9 cellular contexts compared by ENCODE assay signal in genomic region chr10:24922222-24922868, GRCh38. TPM values are rescaled to one million over a fixed set of nuclear protein-coding genes. Genes with fewer than 3 reads are reported as not detected.
A peak's percentile ranks its signal among the peaks of the same experiment; 100 is the strongest.
DNase-seq lines count a peak whose midpoint lies in the region; ATAC-seq and TF ChIP-seq lines count a peak whose summit lies in the region.
"Not testable (repeated sequence)": the region's sequence is repeated elsewhere in the genome, so short reads cannot be mapped to it uniquely, and the experiment has no call there.
"Had no signal": no experiment of that assay in that cellular context is flagged by ENCODE, and none has a peak within 500 bp of the region (broad histone marks: within the 10 kb centered on the region; RNA-seq: fewer than 3 reads in every experiment).

No MANE protein-coding gene starts in this region.

- H3K9me3 ChIP-seq in HCT116 (ENCODE audit: control insufficient read depth in 1 of 2, insufficient read depth in 1 of 2, low read depth in 1 of 2, low read length in 2 of 2); mammary epithelial cell (replicated peaks; ENCODE audit: insufficient read depth, low read length); fibroblast of lung (ENCODE audit: control insufficient read depth, insufficient read depth, low read depth, low read length); skeletal muscle satellite cell (replicated peaks; ENCODE audit: low read length): not testable (repeated sequence)

- H3K36me3 Mint-ChIP-seq in activated CD4-positive, alpha-beta T cell treated with anti-CD3 and anti-CD28 coated beads for 36 hours (ENCODE audit: low read depth): peaks cover 15% of the 10 kb centered on the region
- not testable (repeated sequence) for H3K36me3 Mint-ChIP-seq in activated T-cell treated with anti-CD3 and anti-CD28 coated beads, Interleukin-2, amount 50 U/mL, for 4 hours (ENCODE audit: insufficient read depth)
- H3K36me3 Mint-ChIP-seq in activated naive CD4-positive, alpha-beta T cell treated with anti-CD3 and anti-CD28 coated beads, Interleukin-2, amount 50 U/mL, for 72 hours: peaks cover 26 to 28% of the 10 kb centered on the region in 2 donors

- BruUV-seq in HCT116 (replicated peaks; lab: Mats Ljungman, UMichigan); mammary epithelial cell (replicated peaks; lab: Mats Ljungman, UMichigan): not testable (repeated sequence)

- H3K27ac Mint-ChIP-seq in activated CD4-positive, alpha-beta T cell treated with anti-CD3 and anti-CD28 coated beads for 36 hours: peak overlapping the region; percentile 37
- not testable (repeated sequence) for H3K27ac Mint-ChIP-seq in activated naive CD4-positive, alpha-beta T cell treated with anti-CD3 and anti-CD28 coated beads, Interleukin-2, amount 50 U/mL, for 72 hours
- H3K27ac Mint-ChIP-seq in stimulated activated naive CD8-positive, alpha-beta T cell treated with anti-CD3 and anti-CD28 coated beads, Interleukin-15, amount 100 ng/mL, for 72 hours: peak overlapping the region in 1 of 2 donors; percentile 85

- 98% methylated on average over 6 of the region's 6 CpGs for WGBS in mammary epithelial cell (ENCODE audit: low coverage, missing lambda C conversion rate)

- dilution Hi-C loops in mammary epithelial cell (cut with HindIII; ENCODE audit: low sequenced_read_pairs): not testable (repeated sequence)

- in situ Hi-C loops in mammary epithelial cell (cut with MboI; ENCODE audit: low sequenced_read_pairs in 2 of 2): not testable (repeated sequence)

- TF ChIP-seq CTCF in HCT116 (IDR thresholded peaks at IDR 0.05 in 2 of 3, conservative IDR thresholded peaks at IDR 0.05 in 1 of 3; ENCODE audit: borderline replicate concordance in 1 of 3, insufficient read depth in 1 of 3, low read depth in 2 of 3, low read length in 2 of 3); mammary epithelial cell (conservative IDR thresholded peaks at IDR 0.05 in 1 of 2, IDR thresholded peaks at IDR 0.05 in 1 of 2; ENCODE audit: extremely low read depth in 1 of 2, insufficient read depth in 1 of 2, low read depth in 1 of 2, low read length in 2 of 2); fibroblast of lung (conservative IDR thresholded peaks at IDR 0.05 in 1 of 2, IDR thresholded peaks at IDR 0.05 in 1 of 2; ENCODE audit: low read depth in 1 of 2, low read length in 2 of 2): not testable (repeated sequence)

- H3K27me3 ChIP-seq in HCT116 (ENCODE audit: insufficient read depth, low read length); mammary epithelial cell (ENCODE audit: insufficient read depth, low read length); fibroblast of lung (ENCODE audit: control insufficient read depth, insufficient read depth, low read length); skeletal muscle satellite cell (ENCODE audit: control insufficient read depth, insufficient read depth, low read length): not testable (repeated sequence)

- not testable (repeated sequence) for H3K4me3 Mint-ChIP-seq in activated CD4-positive, alpha-beta T cell treated with anti-CD3 and anti-CD28 coated beads for 36 hours; activated T-cell treated with anti-CD3 and anti-CD28 coated beads, Interleukin-2, amount 50 U/mL, for 4 hours; stimulated activated naive CD8-positive, alpha-beta T cell treated with anti-CD3 and anti-CD28 coated beads, Interleukin-15, amount 100 ng/mL, for 72 hours

- RAD21 ChIA-PET in HCT116 (lab: Charles Lee; ENCODE audit: low non-redundant PET in 1 of 2, low total read pairs in 2 of 2, uncharacterized antibody in 2 of 2, unreplicated experiment in 2 of 2): not testable (repeated sequence)

- intact Hi-C loops in HCT116 (cut with micrococcal nuclease); mammary epithelial cell (cut with micrococcal nuclease): not testable (repeated sequence)
- intact Hi-C loops in activated CD4-positive, alpha-beta T cell treated with anti-CD3 and anti-CD28 coated beads for 36 hours (cut with DNase I, micrococcal nuclease): loop anchor here (1.0 to 10.0 kb wide), 3 partner anchors 92 to 198 kb away; partner anchors contain the start of genes ENKUR (in 2 of the 2), THNSL1 (in 2 of the 2) and ARHGAP21 (in 1 of the 2)

- H3K36me3 ChIP-seq in HCT116 (ENCODE audit: control insufficient read depth in 1 of 2, insufficient read depth in 2 of 2, low read length in 2 of 2); mammary epithelial cell (ENCODE audit: insufficient read depth, low read length); fibroblast of lung (ENCODE audit: control insufficient read depth, insufficient read depth, low read length); skeletal muscle satellite cell (ENCODE audit: insufficient read depth, low read length): not testable (repeated sequence)

- not testable (repeated sequence) for TF ChIP-seq RAD21 in HCT116 (IDR thresholded peaks at IDR 0.05; ENCODE audit: low read depth)

- not testable (repeated sequence) for H3K27ac ChIP-seq in HCT116 (ENCODE audit: low read depth, low read length); mammary epithelial cell (ENCODE audit: insufficient read depth, low read depth, low read length)
- H3K27ac ChIP-seq in fibroblast of lung (ENCODE audit: insufficient read depth, low read length): peak overlapping the region; percentile 89

- H3K4me2 ChIP-seq in HCT116 (ENCODE audit: low read length); mammary epithelial cell (ENCODE audit: insufficient read depth, low read depth, low read length); fibroblast of lung (ENCODE audit: extremely low read depth, insufficient read depth, low read length); skeletal muscle satellite cell (ENCODE audit: low read length): not testable (repeated sequence)

- H3K27me3 Mint-ChIP-seq in activated CD4-positive, alpha-beta T cell treated with anti-CD3 and anti-CD28 coated beads for 36 hours; activated T-cell treated with anti-CD3 and anti-CD28 coated beads, Interleukin-2, amount 50 U/mL, for 4 hours (ENCODE audit: low read depth); stimulated activated naive CD8-positive, alpha-beta T cell treated with anti-CD3 and anti-CD28 coated beads, Interleukin-15, amount 100 ng/mL, for 72 hours: not testable (repeated sequence)

- not testable (repeated sequence) for DNase-seq in HCT116 (ENCODE audit: low read depth, low spot score); activated T-cell treated with anti-CD3 and anti-CD28 coated beads, Interleukin-2, amount 50 U/mL, for 4 hours; activated naive CD4-positive, alpha-beta T cell treated with anti-CD3 and anti-CD28 coated beads, Interleukin-2, amount 50 U/mL, for 72 hours (ENCODE audit: low spot score in 2 of 2); fibroblast of lung (ENCODE audit: low read depth in 2 of 2)
- peak; percentile 45 for DNase-seq in activated CD4-positive, alpha-beta T cell treated with anti-CD3 and anti-CD28 coated beads for 36 hours
- peak; percentile 48 for DNase-seq in mammary epithelial cell
- DNase-seq in stimulated activated naive CD8-positive, alpha-beta T cell treated with anti-CD3 and anti-CD28 coated beads, Interleukin-15, amount 100 ng/mL, for 72 hours: peak in 1 of 2 donors; percentile 26

- not testable (repeated sequence) for TF ChIP-seq POLR2A in HCT116 (IDR thresholded peaks at IDR 0.05; ENCODE audit: borderline replicate concordance, extremely low read depth, insufficient read depth, insufficient read length)

- peaks cover 20% of the 10 kb centered on the region for H3K9me3 Mint-ChIP-seq in activated CD4-positive, alpha-beta T cell treated with anti-CD3 and anti-CD28 coated beads for 36 hours (ENCODE audit: low read depth)
- H3K9me3 Mint-ChIP-seq in activated T-cell treated with anti-CD3 and anti-CD28 coated beads, Interleukin-2, amount 50 U/mL, for 4 hours: peaks cover 23% of the 10 kb centered on the region
- H3K9me3 Mint-ChIP-seq in activated naive CD4-positive, alpha-beta T cell treated with anti-CD3 and anti-CD28 coated beads, Interleukin-2, amount 50 U/mL, for 72 hours: peaks cover 11 to 26% of the 10 kb centered on the region in 2 donors
- peaks cover 16 to 18% of the 10 kb centered on the region in 2 donors for H3K9me3 Mint-ChIP-seq in stimulated activated naive CD8-positive, alpha-beta T cell treated with anti-CD3 and anti-CD28 coated beads, Interleukin-15, amount 100 ng/mL, for 72 hours

- POLR2A ChIA-PET in HCT116 (lab: Charles Lee): interaction anchor here (1.0 kb wide), 1 partner anchor 20 kb away, joined by 3 read pairs; no protein-coding TSS in a partner anchor
- POLR2A ChIA-PET in activated CD4-positive, alpha-beta T cell treated with anti-CD3 and anti-CD28 coated beads for 36 hours (lab: Charles Lee): interaction anchor here (0.6 kb wide), 2 partner anchors 104 to 242 kb away, joined by 3 to 5 read pairs; no protein-coding TSS in a partner anchor

- H2AFZ ChIP-seq in HCT116 (ENCODE audit: low read depth, low read length, poor library complexity, severe bottlenecking): peak overlapping the region; percentile 89
- H2AFZ ChIP-seq in mammary epithelial cell (ENCODE audit: low read depth, low read length); fibroblast of lung (ENCODE audit: low read length): not testable (repeated sequence)

- H3K79me2 ChIP-seq in HCT116 (ENCODE audit: insufficient read depth, low read length); mammary epithelial cell (ENCODE audit: insufficient read depth, low read length); fibroblast of lung (ENCODE audit: control insufficient read depth, insufficient read depth, low read length): not testable (repeated sequence)

- CTCF ChIA-PET in HCT116 (lab: Charles Lee); mammary epithelial cell (lab: Charles Lee; ENCODE audit: low non-redundant PET): not testable (repeated sequence)
- CTCF ChIA-PET in activated CD4-positive, alpha-beta T cell treated with anti-CD3 and anti-CD28 coated beads for 36 hours (lab: Charles Lee): interaction anchor here (1.2 to 1.3 kb wide), 2 partner anchors 14 to 21 kb away, joined by 4 to 5 read pairs; no protein-coding TSS in a partner anchor

- H3K4me1 ChIP-seq in HCT116 (ENCODE audit: control insufficient read depth in 1 of 2, insufficient read depth in 2 of 2, low read length in 2 of 2) (peaks cover 6 to 14% of the 10 kb centered on the region in 2 experiments; a peak in 3 of 4 replicates), skeletal muscle satellite cell (ENCODE audit: control insufficient read depth, insufficient read depth, low read length) (peaks cover 15% of the 10 kb centered on the region)
- not testable (repeated sequence) for H3K4me1 ChIP-seq in mammary epithelial cell (ENCODE audit: insufficient read depth, low read length); fibroblast of lung (ENCODE audit: control insufficient read depth, extremely low read depth, insufficient read depth, low read length)

- not testable (repeated sequence) for ATAC-seq in HCT116
- ATAC-seq in activated CD4-positive, alpha-beta T cell treated with anti-CD3 and anti-CD28 coated beads for 36 hours: peak; percentile 74
- ATAC-seq in activated T-cell treated with anti-CD3 and anti-CD28 coated beads, Interleukin-2, amount 50 U/mL, for 4 hours: peak; percentile 66 to 70
- ATAC-seq in activated naive CD4-positive, alpha-beta T cell treated with anti-CD3 and anti-CD28 coated beads, Interleukin-2, amount 50 U/mL, for 72 hours: peak; percentile 29 to 66
- peak; percentile 61 for ATAC-seq in stimulated activated naive CD8-positive, alpha-beta T cell treated with anti-CD3 and anti-CD28 coated beads, Interleukin-15, amount 100 ng/mL, for 72 hours

- H3K9ac ChIP-seq in HCT116 (ENCODE audit: low read length); mammary epithelial cell (ENCODE audit: insufficient read depth, low read length); fibroblast of lung (ENCODE audit: insufficient read depth, low read length): not testable (repeated sequence)
- peak overlapping the region; percentile 51 for H3K9ac ChIP-seq in skeletal muscle satellite cell (ENCODE audit: low read depth, low read length)

- H3K4me1 Mint-ChIP-seq in activated CD4-positive, alpha-beta T cell treated with anti-CD3 and anti-CD28 coated beads for 36 hours: peaks cover 19% of the 10 kb centered on the region
- peaks cover 24% of the 10 kb centered on the region for H3K4me1 Mint-ChIP-seq in activated T-cell treated with anti-CD3 and anti-CD28 coated beads, Interleukin-2, amount 50 U/mL, for 4 hours (ENCODE audit: low read depth)
- peaks cover 19% of the 10 kb centered on the region for H3K4me1 Mint-ChIP-seq in stimulated activated naive CD8-positive, alpha-beta T cell treated with anti-CD3 and anti-CD28 coated beads, Interleukin-15, amount 100 ng/mL, for 72 hours

- H3K4me3 ChIP-seq in HCT116 (replicated peaks in 1 of 2; ENCODE audit: low read depth in 1 of 2, low read length in 2 of 2); mammary epithelial cell (replicated peaks in 1 of 3; ENCODE audit: insufficient read depth in 1 of 3, low read depth in 2 of 3, low read length in 3 of 3); fibroblast of lung (replicated peaks in 1 of 4; ENCODE audit: control extremely low read depth in 1 of 4, insufficient read depth in 1 of 4, low read depth in 3 of 4, low read length in 4 of 4); skeletal muscle satellite cell (ENCODE audit: low read length): not testable (repeated sequence)

- not testable (repeated sequence) for H4K20me1 ChIP-seq in HCT116 (ENCODE audit: insufficient read depth); mammary epithelial cell (ENCODE audit: insufficient read depth, low read length); fibroblast of lung (ENCODE audit: control insufficient read depth, extremely low read depth, insufficient read depth, low read length)

- H3K9me2 ChIP-seq in HCT116 (ENCODE audit: insufficient read depth): not testable (repeated sequence)

RNA-seq across cellular contexts. Expression of gene PRTFDC1, which starts 30.1 kb away (rescaled TPM):
- not detected for total RNA-seq in HCT116 (2021; ENCODE audit: unreplicated experiment)
- not detected in 2 replicates for polyA plus RNA-seq in HCT116 (2012)
- total RNA-seq in activated CD4-positive, alpha-beta T cell treated with anti-CD3 and anti-CD28 coated beads for 36 hours: under 1 TPM; 0.32 to 0.71 TPM
- total RNA-seq in activated T-cell treated with anti-CD3 and anti-CD28 coated beads, Interleukin-2, amount 50 U/mL, for 4 hours: under 1 TPM; 0.16 to 0.47 (median 0.46) TPM
- 1 to 10 TPM in 1 of 2 donors, under 1 TPM in 1; 0.70 to 1.1 TPM for total RNA-seq in activated naive CD4-positive, alpha-beta T cell treated with anti-CD3 and anti-CD28 coated beads, Interleukin-2, amount 50 U/mL, for 72 hours
- 1 to 10 TPM in 1 of 2 donors, not detected in 1; 4.2 TPM for total RNA-seq in mammary epithelial cell
- polyA plus RNA-seq in mammary epithelial cell: 2.3 TPM
- 0.83 TPM for polyA minus RNA-seq in mammary epithelial cell
- total RNA-seq in fibroblast of lung: 18.5 and 26.9 TPM in 2 replicates
- polyA plus RNA-seq in fibroblast of lung: 32.7 and 47.0 TPM in 2 replicates
- polyA plus RNA-seq in fibroblast of lung (2012): 15.8 and 25.4 TPM in 2 replicates
- 2.4 and 7.5 TPM in 2 replicates for polyA minus RNA-seq in fibroblast of lung (ENCODE audit: low replicate concordance)
- 4.2 and 8.1 TPM in 2 replicates for total RNA-seq in skeletal muscle satellite cell (2012; rRNA removed)
- polyA plus RNA-seq: CD14-positive monocyte had no signal
